17 cellular contexts compared by ENCODE assay signal in the genomic region with DNA sequence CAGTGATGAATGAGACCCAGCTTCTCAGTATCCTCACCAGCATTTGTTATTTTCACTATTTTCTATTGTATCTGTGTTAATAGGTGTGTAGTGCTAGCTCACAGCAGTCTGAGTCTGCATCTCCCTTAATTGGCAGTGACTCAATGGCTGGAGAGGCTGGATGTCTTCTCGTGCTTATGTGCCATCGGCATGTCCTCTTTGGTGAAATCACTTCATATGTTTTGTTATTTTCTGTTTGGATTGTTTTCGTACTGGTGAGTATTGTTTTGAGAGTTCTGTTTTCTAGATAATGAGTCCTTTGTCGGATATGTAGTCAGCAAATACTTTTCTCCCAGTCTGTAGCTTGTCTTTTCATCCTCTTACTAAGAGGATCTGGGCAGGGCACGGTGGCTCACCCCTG.
DNase-seq lines count a peak whose midpoint lies in the region; ATAC-seq and TF ChIP-seq lines count a peak whose summit lies in the region.
"Had no signal": no experiment of that assay in that cellular context is flagged by ENCODE, and none has a peak within 500 bp of the region (broad histone marks: within the 10 kb centered on the region; RNA-seq: fewer than 3 reads in every experiment).

No MANE protein-coding gene starts in this region.

- H3K9ac ChIP-seq in adipocyte (ENCODE audit: low read length): no peak overlapping the region
- H3K9ac ChIP-seq: BLaER1 treated with 17β-estradiol and CSF1 and Interleukin-3, amounts not matched to agents 10 nM and 100 nM had no signal

- DNase-seq in EH (ENCODE audit: low read depth) (peak; percentile 12), adipocyte (ENCODE audit: low read depth) (peak; percentile 29), endothelial cell (ENCODE audit: low spot score) (no peak), osteocyte (ENCODE audit: extremely low spot score, unreplicated experiment) (no peak), NCI-H2227 (lab: John Stamatoyannopoulos, UW; ENCODE audit: unreplicated experiment) (no peak), cerebellar nuclear complex (lab: John Stamatoyannopoulos, UW) (no peak)
- no peak for DNase-seq in stimulated activated CD4-positive, alpha-beta T cell treated with anti-CD3 and anti-CD28 coated beads, Interleukin-4, amount 100 ng/mL, for 4 hours
- DNase-seq: 8988T, HCEC 1CT, Kasumi-1, NCI-H1417 treated with DMSO at 0.1 percent for 48 hours, NCI-H2029 treated with DMSO at 0.1 percent for 48 hours, NCI-H345, NCI-H526 treated with DMSO at 0.1 percent for 48 hours, RPMI8226 had no signal

- H3K9me3 ChIP-seq in adipocyte (ENCODE audit: control insufficient read depth, low read length): no peaks in the 10 kb centered on the region

- H3K4me1 ChIP-seq in adipocyte (ENCODE audit: control insufficient read depth, insufficient read depth, low read length): peaks cover 41% of the 10 kb centered on the region

- H3K27me3 ChIP-seq in adipocyte (replicated peaks; ENCODE audit: control insufficient read depth, insufficient read depth, low read length): no peaks in the 10 kb centered on the region
- H3K27me3 ChIP-seq: BLaER1 treated with 17β-estradiol and CSF1 and Interleukin-3, amounts not matched to agents 10 nM and 100 nM had no signal

- H3K4me3 ChIP-seq in adipocyte (ENCODE audit: low read length): no peak overlapping the region
- H3K4me3 ChIP-seq: BLaER1 treated with 17β-estradiol and CSF1 and Interleukin-3, amounts not matched to agents 10 nM and 100 nM had no signal

- H3K27ac Mint-ChIP-seq in endothelial cell (ENCODE audit: unreplicated experiment) (peak overlapping the region; percentile 2), osteocyte (ENCODE audit: unreplicated experiment) (peak overlapping the region; percentile 36)

- no peaks in the 10 kb centered on the region for H3K9me3 Mint-ChIP-seq in endothelial cell (ENCODE audit: unreplicated experiment)
- H3K9me3 Mint-ChIP-seq in osteocyte (ENCODE audit: unreplicated experiment): peaks cover 18% of the 10 kb centered on the region

- no peak for ATAC-seq in GM18868 (IDR thresholded peaks at IDR 0.05; ENCODE audit: unreplicated experiment)

- H3K4me3 Mint-ChIP-seq in endothelial cell (ENCODE audit: unreplicated experiment) (no peak overlapping the region), osteocyte (ENCODE audit: unreplicated experiment) (no peak overlapping the region)

- H3K36me3 ChIP-seq in adipocyte (ENCODE audit: control insufficient read depth, insufficient read depth, low read length, severe bottlenecking): no peaks in the 10 kb centered on the region

- TF ChIP-seq CTCF in endothelial cell (IDR thresholded peaks at IDR 0.05; ENCODE audit: unreplicated experiment): no peak
- no peak for TF ChIP-seq CTCF in osteocyte (IDR thresholded peaks at IDR 0.05)

- H3K4me1 Mint-ChIP-seq in endothelial cell (ENCODE audit: unreplicated experiment) (peaks cover 8% of the 10 kb centered on the region), osteocyte (ENCODE audit: unreplicated experiment) (peaks cover 51% of the 10 kb centered on the region)

- H3K27me3 Mint-ChIP-seq in endothelial cell (ENCODE audit: unreplicated experiment) (peaks cover 7% of the 10 kb centered on the region), osteocyte (ENCODE audit: unreplicated experiment) (no peaks in the 10 kb centered on the region)

- H3K36me3 Mint-ChIP-seq in endothelial cell (ENCODE audit: low read depth, unreplicated experiment) (peaks cover 34% of the 10 kb centered on the region), osteocyte (ENCODE audit: unreplicated experiment) (peaks cover 16% of the 10 kb centered on the region)

Comparison
In these comparisons a context has a peak if more than half of its experiments do, and no peak if none do; other contexts are left out.
1. DNase-seq: peak in EH (single experiment) and adipocyte (single experiment); none in endothelial cell (single experiment), osteocyte (single experiment), stimulated activated CD4-positive, alpha-beta T cell treated with anti-CD3 and anti-CD28 coated beads, Interleukin-4, amount 100 ng/mL, for 4 hours (0 of 2), NCI-H2227 (single experiment) and cerebellar nuclear complex (0 of 2).